Comparison of ENCODE assay signal across 8 cellular contexts in genomic region chr6:158561247-158561884, GRCh38. TPM values are rescaled to one million over a fixed set of nuclear protein-coding genes. Genes with fewer than 3 reads are reported as not detected.
DNase-seq lines count a peak whose midpoint lies in the region; ATAC-seq and TF ChIP-seq lines count a peak whose summit lies in the region.

No MANE protein-coding gene starts in this region.

- TF ChIP-seq POLR2A in testis (IDR thresholded peaks at IDR 0.05) = no peak

- intact Hi-C loops in left lung (cut with DNase I) = no loop called here
- intact Hi-C loops in testis (cut with DNase I; ENCODE audit: low total_unique reads) = no loop called here

- H3K27ac Mint-ChIP-seq in activated CD4-positive, alpha-beta T cell treated with anti-CD3 and anti-CD28 coated beads, Interleukin-2, amount 10 ng/mL, durations not matched to agents 7 days and 5 days = peak overlapping the region; percentile 96
- H3K27ac Mint-ChIP-seq in activated naive CD8-positive, alpha-beta T cell treated with anti-CD3 and anti-CD28 coated beads, Interleukin-2, amount 10 ng/mL, durations not matched to agents 7 days and 5 days = peak overlapping the region; percentile 89

- CTCF ChIA-PET in activated CD4-positive, alpha-beta T cell treated with anti-CD3 and anti-CD28 coated beads, Interleukin-2, amount 10 ng/mL, durations not matched to agents 7 days and 5 days (lab: Charles Lee) = no interaction called here

- 38 to 40% methylated on average over 14 of the region's 14 CpGs for WGBS in testis, 2 donors

- no peaks in the 10 kb centered on the region for H3K9me3 ChIP-seq in left lung
- H3K9me3 ChIP-seq in testis = no peaks in the 10 kb centered on the region

- peak overlapping the region; percentile 90 for H3K27ac ChIP-seq in left lung
- H3K27ac ChIP-seq in testis = peak overlapping the region in 1 of 2 donors; percentile 21

- POLR2A ChIA-PET in activated CD4-positive, alpha-beta T cell treated with anti-CD3 and anti-CD28 coated beads, Interleukin-2, amount 10 ng/mL, durations not matched to agents 7 days and 5 days (lab: Charles Lee) = no interaction called here
- POLR2A ChIA-PET in activated naive CD8-positive, alpha-beta T cell treated with anti-CD3 and anti-CD28 coated beads, Interleukin-2, amount 10 ng/mL, durations not matched to agents 7 days and 5 days (lab: Charles Lee) = no interaction called here

- H3K4me1 ChIP-seq in left lung = peaks cover 0 to 62% of the 10 kb centered on the region in 2 donors
- peaks cover 34% of the 10 kb centered on the region for H3K4me1 ChIP-seq in testis

- no peaks in the 10 kb centered on the region for H3K36me3 ChIP-seq in left lung
- H3K36me3 ChIP-seq in testis (ENCODE audit: low read depth, missing control alignments) = no peaks in the 10 kb centered on the region

- peaks cover 3% of the 10 kb centered on the region for H3K27me3 Mint-ChIP-seq in activated CD4-positive, alpha-beta T cell treated with anti-CD3 and anti-CD28 coated beads, Interleukin-2, amount 10 ng/mL, durations not matched to agents 7 days and 5 days
- H3K27me3 Mint-ChIP-seq in activated naive CD8-positive, alpha-beta T cell treated with anti-CD3 and anti-CD28 coated beads, Interleukin-2, amount 10 ng/mL, durations not matched to agents 7 days and 5 days = peaks cover 3% of the 10 kb centered on the region

- H3K27me3 ChIP-seq in left lung (no peaks in the 10 kb centered on the region), testis (no peaks in the 10 kb centered on the region)

- TF ChIP-seq CTCF in left lung (IDR thresholded peaks at IDR 0.05) (no peak), testis (IDR thresholded peaks at IDR 0.05) (no peak)

- H3K9me3 Mint-ChIP-seq in activated CD4-positive, alpha-beta T cell treated with anti-CD3 and anti-CD28 coated beads, Interleukin-2, amount 10 ng/mL, durations not matched to agents 7 days and 5 days = no peaks in the 10 kb centered on the region
- H3K9me3 Mint-ChIP-seq in activated naive CD8-positive, alpha-beta T cell treated with anti-CD3 and anti-CD28 coated beads, Interleukin-2, amount 10 ng/mL, durations not matched to agents 7 days and 5 days = no peaks in the 10 kb centered on the region

- no peak for DNase-seq in activated CD4-positive, alpha-beta T cell treated with anti-CD3 and anti-CD28 coated beads, Interleukin-2, amount 10 ng/mL, durations not matched to agents 7 days and 5 days
- DNase-seq in activated CD4-positive, alpha-beta T cell treated with anti-CD3 and anti-CD28 coated beads, Interleukin-2, amount 50 U/mL, for 4 hours = no peak
- no peak for DNase-seq in activated naive CD8-positive, alpha-beta T cell treated with anti-CD3 and anti-CD28 coated beads, Interleukin-2, amount 10 ng/mL, durations not matched to agents 7 days and 5 days
- DNase-seq in left lung (no peak), testis (no peak), NK-92 (lab: John Stamatoyannopoulos, UW; ENCODE audit: unreplicated experiment) (no peak)
- DNase-seq in stimulated activated CD4-positive, alpha-beta T cell treated with anti-CD3 and anti-CD28 coated beads, Interleukin-1b, Interleukin-23, amount 100 ng/mL, for 48 hours = no peak

- peak overlapping the region; percentile 97 for H3K4me3 Mint-ChIP-seq in activated CD4-positive, alpha-beta T cell treated with anti-CD3 and anti-CD28 coated beads, Interleukin-2, amount 10 ng/mL, durations not matched to agents 7 days and 5 days
- peak overlapping the region; percentile 90 for H3K4me3 Mint-ChIP-seq in activated naive CD8-positive, alpha-beta T cell treated with anti-CD3 and anti-CD28 coated beads, Interleukin-2, amount 10 ng/mL, durations not matched to agents 7 days and 5 days

- peaks cover 61% of the 10 kb centered on the region for H3K4me1 Mint-ChIP-seq in activated CD4-positive, alpha-beta T cell treated with anti-CD3 and anti-CD28 coated beads, Interleukin-2, amount 10 ng/mL, durations not matched to agents 7 days and 5 days
- H3K4me1 Mint-ChIP-seq in activated naive CD8-positive, alpha-beta T cell treated with anti-CD3 and anti-CD28 coated beads, Interleukin-2, amount 10 ng/mL, durations not matched to agents 7 days and 5 days = peaks cover 43% of the 10 kb centered on the region

- peaks cover 30% of the 10 kb centered on the region for H3K36me3 Mint-ChIP-seq in activated CD4-positive, alpha-beta T cell treated with anti-CD3 and anti-CD28 coated beads, Interleukin-2, amount 10 ng/mL, durations not matched to agents 7 days and 5 days (ENCODE audit: low read depth)
- peaks cover 6% of the 10 kb centered on the region for H3K36me3 Mint-ChIP-seq in activated naive CD8-positive, alpha-beta T cell treated with anti-CD3 and anti-CD28 coated beads, Interleukin-2, amount 10 ng/mL, durations not matched to agents 7 days and 5 days

- H3K4me3 ChIP-seq in left lung = peak overlapping the region; percentile 92 to 95
- H3K4me3 ChIP-seq in testis = peak overlapping the region; percentile 89 to 96

- no peak for ATAC-seq in activated naive CD8-positive, alpha-beta T cell treated with anti-CD3 and anti-CD28 coated beads, Interleukin-2, amount 10 ng/mL, durations not matched to agents 7 days and 5 days (ENCODE audit: low read depth)
- no peak for ATAC-seq in left lung
- ATAC-seq in esophagus mucosa = no peak

RNA-seq across cellular contexts. Expression of gene TMEM181, which starts 1.5 kb away (rescaled TPM):
- 10 to 100 TPM; 16.9 to 17.6 TPM for total RNA-seq in activated CD4-positive, alpha-beta T cell treated with anti-CD3 and anti-CD28 coated beads, Interleukin-2, amount 10 ng/mL, durations not matched to agents 7 days and 5 days
- total RNA-seq in activated naive CD8-positive, alpha-beta T cell treated with anti-CD3 and anti-CD28 coated beads, Interleukin-2, amount 10 ng/mL, durations not matched to agents 7 days and 5 days = 10 to 100 TPM; 16.8 to 17.7 TPM
- 10 to 100 TPM; 31.8 to 33.3 TPM for total RNA-seq in left lung
- 10 to 100 TPM; 74.6 to 81.0 TPM for total RNA-seq in testis
- 41.4 TPM for polyA plus RNA-seq in testis (ENCODE audit: insufficient read depth, low read depth, low replicate concordance)
- 12.9 TPM for total RNA-seq in esophagus mucosa
